ENCODE assay signal across 14 cellular contexts in genomic region chr1:115465802-115466363, GRCh38.
A peak's percentile ranks its signal among the peaks of the same experiment; 100 is the strongest.
DNase-seq lines count a peak whose midpoint lies in the region; ATAC-seq and TF ChIP-seq lines count a peak whose summit lies in the region.
"Had no signal": no experiment of that assay in that cellular context is flagged by ENCODE, and none has a peak within 500 bp of the region (broad histone marks: within the 10 kb centered on the region; RNA-seq: fewer than 3 reads in every experiment).

No MANE protein-coding gene starts in this region.

- no peak overlapping the region for H2BK120ac ChIP-seq in trophoblast cell (ENCODE audit: insufficient read depth, low read length, poor library complexity)

- no peak overlapping the region for H3K9ac ChIP-seq in trophoblast cell (ENCODE audit: low read length)
- H3K9ac ChIP-seq: BLaER1 treated with 17β-estradiol and CSF1 and Interleukin-3, amounts not matched to agents 10 nM and 100 nM; GM23248 had no signal

- TF ChIP-seq CTCF in right atrium auricular region (IDR thresholded peaks at IDR 0.05), result no peak
- TF ChIP-seq CTCF in esophagus muscularis mucosa (IDR thresholded peaks at IDR 0.05), result no peak

- H4K8ac ChIP-seq in trophoblast cell (ENCODE audit: low read depth, low read length), result no peak overlapping the region

- no peak for ATAC-seq in Right ventricle myocardium inferior
- no peak for ATAC-seq in GM18520 (IDR thresholded peaks at IDR 0.05; ENCODE audit: unreplicated experiment)

- no peak for TF ChIP-seq POLR2A in esophagus muscularis mucosa (IDR thresholded peaks at IDR 0.05; ENCODE audit: low read depth)

- H3K79me1 ChIP-seq in trophoblast cell (ENCODE audit: low read length), result peaks cover 2% of the 10 kb centered on the region

- H2BK5ac ChIP-seq in trophoblast cell (ENCODE audit: low read depth, low read length, poor library complexity), result no peak overlapping the region

- no peak overlapping the region for H3K4me2 ChIP-seq in trophoblast cell (ENCODE audit: low read length)
- H3K4me2 ChIP-seq: BLaER1 treated with 17β-estradiol and CSF1 and Interleukin-3, amounts not matched to agents 10 nM and 100 nM had no signal

- no peak overlapping the region for H3K23ac ChIP-seq in trophoblast cell (ENCODE audit: low read length)

- H3K9me3 ChIP-seq in right atrium auricular region, result no peaks in the 10 kb centered on the region
- no peaks in the 10 kb centered on the region for H3K9me3 ChIP-seq in esophagus muscularis mucosa
- H3K9me3 ChIP-seq in trophoblast cell (ENCODE audit: insufficient read depth, low read depth, low read length), result no peaks in the 10 kb centered on the region
- H3K9me3 ChIP-seq: BLaER1 treated with 17β-estradiol and CSF1 and Interleukin-3, amounts not matched to agents 10 nM and 100 nM; HAP-1 had no signal

- DNase-seq in right atrium auricular region (ENCODE audit: low spot score), result peak; percentile 57
- no peak for DNase-seq in Right ventricle myocardium inferior (ENCODE audit: missing footprints)
- DNase-seq in esophagus muscularis mucosa (ENCODE audit: extremely low spot score), result peak; percentile 45
- no peak for DNase-seq in trophoblast cell
- no peak for DNase-seq in NCI-H1436 treated with DMSO at 0.1 percent for 48 hours (lab: John Stamatoyannopoulos, UW)
- DNase-seq in NCI-H1105 (lab: John Stamatoyannopoulos, UW), result no peak
- DNase-seq: ACHN; CD4-positive, CD25-positive, alpha-beta regulatory T cell had no signal

- no peak overlapping the region for H2AFZ ChIP-seq in trophoblast cell (ENCODE audit: insufficient read depth, low read length, poor library complexity)
- H2AFZ ChIP-seq: GM23248 had no signal

- H4K12ac ChIP-seq in trophoblast cell (ENCODE audit: low read depth, low read length), result no peak overlapping the region

- H3K36me3 ChIP-seq in right atrium auricular region (no peaks in the 10 kb centered on the region), esophagus muscularis mucosa (no peaks in the 10 kb centered on the region), trophoblast cell (ENCODE audit: control insufficient read depth in 1 of 2, insufficient read depth in 2 of 2, low read length in 2 of 2) (no peaks in the 10 kb centered on the region)
- H3K36me3 ChIP-seq: BLaER1 treated with 17β-estradiol and CSF1 and Interleukin-3, amounts not matched to agents 10 nM and 100 nM; HAP-1 had no signal

- no peak overlapping the region for H3K4ac ChIP-seq in trophoblast cell (ENCODE audit: low read depth, low read length)

- 85% methylated on average over 4 of the region's 4 CpGs for WGBS in esophagus muscularis mucosa
- WGBS in trophoblast cell (ENCODE audit: extremely low coverage, insufficient coverage, insufficient read length), result no CpG with 5 or more reads among the region's 4 CpGs

- peak overlapping the region; percentile 28 for H2AK5ac ChIP-seq in trophoblast cell (ENCODE audit: low read length)

- intact Hi-C loops in Right ventricle myocardium inferior (cut with DNase I), result loop anchor here (10.0 kb wide), 2 partner anchors 121 to 191 kb away; no protein-coding TSS in a partner anchor
- intact Hi-C loops in esophagus muscularis mucosa (cut with DNase I), result loop anchor here (5.0 kb wide), 1 partner anchor 131 kb away; no protein-coding TSS in a partner anchor

- H4K91ac ChIP-seq in trophoblast cell (ENCODE audit: low read depth, low read length), result peak overlapping the region; percentile 30

- TF ChIP-seq EP300 in esophagus muscularis mucosa (IDR thresholded peaks at IDR 0.05), result no peak

- no peak overlapping the region for H3K27ac ChIP-seq in right atrium auricular region
- H3K27ac ChIP-seq in esophagus muscularis mucosa (replicated peaks in 1 of 4), result no peak overlapping the region
- H3K27ac ChIP-seq in trophoblast cell (ENCODE audit: low read depth, low read length), result no peak overlapping the region
- H3K27ac ChIP-seq: BLaER1 treated with 17β-estradiol and CSF1 and Interleukin-3, amounts not matched to agents 10 nM and 100 nM; GM23248; HL-60 had no signal

- H2BK12ac ChIP-seq in trophoblast cell (ENCODE audit: low read length), result peak overlapping the region; percentile 34

- peak overlapping the region; percentile 2 for H3K14ac ChIP-seq in trophoblast cell (ENCODE audit: low read length)

- H3K27me3 ChIP-seq in right atrium auricular region (no peaks in the 10 kb centered on the region), esophagus muscularis mucosa (no peaks in the 10 kb centered on the region), trophoblast cell (ENCODE audit: insufficient read depth, low read length) (no peaks in the 10 kb centered on the region)
- H3K27me3 ChIP-seq: BLaER1 treated with 17β-estradiol and CSF1 and Interleukin-3, amounts not matched to agents 10 nM and 100 nM had no signal

- H3K4me1 ChIP-seq in right atrium auricular region, result no peaks in the 10 kb centered on the region
- no peaks in the 10 kb centered on the region for H3K4me1 ChIP-seq in esophagus muscularis mucosa
- H3K4me1 ChIP-seq in trophoblast cell (ENCODE audit: control insufficient read depth in 1 of 2, insufficient read depth in 2 of 2, low read length in 2 of 2), result peaks cover 3 to 7% of the 10 kb centered on the region in 2 experiments
- H3K4me1 ChIP-seq: HAP-1 had no signal

- H3K79me2 ChIP-seq in trophoblast cell (ENCODE audit: control insufficient read depth, insufficient read depth, low read length, poor library complexity), result no peaks in the 10 kb centered on the region

- no peak overlapping the region for H3K18ac ChIP-seq in trophoblast cell (ENCODE audit: low read length)

- no peak overlapping the region for H3K4me3 ChIP-seq in right atrium auricular region
- H3K4me3 ChIP-seq in esophagus muscularis mucosa, result no peak overlapping the region
- no peak overlapping the region for H3K4me3 ChIP-seq in trophoblast cell (ENCODE audit: low read depth, low read length)
- H3K4me3 ChIP-seq: BLaER1 treated with 17β-estradiol and CSF1 and Interleukin-3, amounts not matched to agents 10 nM and 100 nM; GM23248; HAP-1; K562 had no signal

Comparison
In these comparisons a context has a peak if more than half of its experiments do, and no peak if none do; other contexts are left out.
1. DNase-seq: peak in right atrium auricular region (single experiment) and esophagus muscularis mucosa (single experiment); none in Right ventricle myocardium inferior (single experiment), trophoblast cell (0 of 2), NCI-H1436 treated with DMSO at 0.1 percent for 48 hours (single experiment) and NCI-H1105 (single experiment).